21 cellular contexts compared by ENCODE assay signal in the genomic region with DNA sequence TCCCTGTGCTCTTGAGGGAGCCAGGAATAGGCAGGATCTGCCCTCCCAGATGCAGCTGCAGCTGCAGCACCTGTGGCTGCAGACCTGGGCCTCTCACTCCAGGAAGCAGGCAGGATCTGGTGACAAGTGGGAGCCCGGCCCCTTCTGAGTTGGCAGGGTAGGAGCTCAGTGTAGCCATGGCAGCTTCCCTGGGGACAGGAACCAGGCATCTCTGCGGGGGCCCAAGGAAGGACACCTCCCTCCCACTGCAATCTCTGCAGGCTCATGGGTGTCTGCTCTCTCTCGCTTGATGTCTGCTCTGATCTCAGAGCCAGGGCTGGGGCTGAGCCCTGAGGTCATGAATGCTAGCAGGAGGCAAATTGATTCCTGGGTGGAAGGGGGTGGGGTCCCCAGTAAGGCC.
"Had no signal": no experiment of that assay in that cellular context is flagged by ENCODE, and none has a peak within 500 bp of the region (broad histone marks: within the 10 kb centered on the region; RNA-seq: fewer than 3 reads in every experiment).

No MANE protein-coding gene starts in this region.

- DNase-seq: activated CD4-positive, alpha-beta T cell treated with anti-CD3 and anti-CD28 coated beads, Interleukin-2, amount 50 U/mL, for 1 hour; activated CD4-positive, CD25-positive, alpha-beta regulatory T cell treated with anti-CD3 and anti-CD28 coated beads, Interleukin-2, amount 50 U/mL, for 72 hours; activated effector memory CD4-positive, alpha-beta T cell treated with anti-CD3 and anti-CD28 coated beads, Interleukin-2, amount 50 U/mL, for 16 hours; activated naive CD4-positive, alpha-beta T cell treated with anti-CD3 and anti-CD28 coated beads, Interleukin-2, amount 50 U/mL, for 16 hours; activated T-cell treated with anti-CD3 and anti-CD28 coated beads, Interleukin-2, amount 50 U/mL, for 72 hours; effector CD4-positive, alpha-beta T cell; gastrocnemius medialis; heart left ventricle; mesenchymal stem cell; stimulated activated CD4-positive, alpha-beta T cell treated with anti-CD3 and anti-CD28 coated beads, Interleukin-4, amount 100 ng/mL, for 24 hours; stomach; trophoblast cell had no signal

- H3K4me2 ChIP-seq: smooth muscle cell had no signal

- H2AFZ ChIP-seq: parathyroid adenoma had no signal

- ATAC-seq: activated T-cell treated with anti-CD3 and anti-CD28 coated beads, Interleukin-2, amount 50 U/mL, for 72 hours; esophagus mucosa; gastrocnemius medialis; heart left ventricle; naive thymus-derived CD8-positive, alpha-beta T cell; sciatic nerve; stimulated activated effector memory CD8-positive, alpha-beta T cell treated with anti-CD3 and anti-CD28 coated beads, Interleukin-12 subunit alpha, Interleukin-12 subunit beta, amount 100 ng/mL, for 72 hours had no signal

- H3K4me3 ChIP-seq: ascending aorta, coronary artery, gastrocnemius medialis, heart left ventricle, smooth muscle cell, stomach, vagina had no signal

- H3K4me1 ChIP-seq: ascending aorta, gastrocnemius medialis, heart left ventricle, parathyroid adenoma, stomach, vagina had no signal

- H3K27me3 ChIP-seq: ascending aorta, gastrocnemius medialis, heart left ventricle, stomach, vagina had no signal

- H3K27ac ChIP-seq: ascending aorta, coronary artery, gastrocnemius medialis, heart left ventricle, parathyroid adenoma, stomach, vagina had no signal

- H3K9me3 ChIP-seq: ascending aorta, gastrocnemius medialis, heart left ventricle, vagina had no signal

- H3K36me3 ChIP-seq: ascending aorta, gastrocnemius medialis, heart left ventricle, stomach, vagina had no signal

- H3K9ac ChIP-seq: parathyroid adenoma had no signal
